ENCODE assay signal across 19 cellular contexts in the genomic region with DNA sequence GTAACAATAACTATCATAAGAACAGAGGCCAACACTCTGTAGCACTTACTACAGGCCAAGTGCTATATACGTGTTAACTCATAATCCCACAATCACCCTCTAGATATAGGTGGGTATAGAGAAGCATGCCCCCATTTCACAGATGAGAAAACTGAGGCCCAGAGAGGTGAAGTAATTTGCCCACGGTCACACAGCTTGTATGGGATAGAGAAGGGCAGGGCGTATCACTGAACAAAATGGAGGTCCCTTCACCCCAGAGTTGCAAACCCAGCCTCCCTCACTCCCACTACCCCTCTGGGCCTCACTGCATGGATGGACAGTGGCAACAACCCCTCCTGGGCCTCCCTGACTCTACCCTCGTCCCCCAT. TPM values are rescaled to one million over a fixed set of nuclear protein-coding genes. Genes with fewer than 3 reads are reported as not detected.
"Had no signal": no experiment of that assay in that cellular context is flagged by ENCODE, and none has a peak within 500 bp of the region (broad histone marks: within the 10 kb centered on the region; RNA-seq: fewer than 3 reads in every experiment).

No MANE protein-coding gene starts in this region.

- H3K4me3 Mint-ChIP-seq: activated naive CD4-positive, alpha-beta T cell treated with anti-CD3 and anti-CD28 coated beads, Interleukin-2, amount 50 U/mL, for 24 hours; stimulated activated naive B cell treated with anti-CD40 and anti-IgM and Interleukin-4, amounts not matched to agents 10 μg/mL and 1 μg/mL and 100 μg/mL, for 72 hours had no signal

- H3K9me3 Mint-ChIP-seq: activated naive CD4-positive, alpha-beta T cell treated with anti-CD3 and anti-CD28 coated beads, Interleukin-2, amount 50 U/mL, for 24 hours; stimulated activated naive B cell treated with anti-CD40 and anti-IgM and Interleukin-4, amounts not matched to agents 10 μg/mL and 1 μg/mL and 100 μg/mL, for 72 hours had no signal

- H3K27me3 Mint-ChIP-seq: activated naive CD4-positive, alpha-beta T cell treated with anti-CD3 and anti-CD28 coated beads, Interleukin-2, amount 50 U/mL, for 24 hours had no signal

- H3K4me3 ChIP-seq: body of pancreas, colonic mucosa, transverse colon had no signal

- H3K36me3 Mint-ChIP-seq: activated naive CD4-positive, alpha-beta T cell treated with anti-CD3 and anti-CD28 coated beads, Interleukin-2, amount 50 U/mL, for 24 hours; stimulated activated naive B cell treated with anti-CD40 and anti-IgM and Interleukin-4, amounts not matched to agents 10 μg/mL and 1 μg/mL and 100 μg/mL, for 72 hours had no signal

- H3K36me3 ChIP-seq: colonic mucosa, neutrophil, transverse colon had no signal

- H3K27ac ChIP-seq: body of pancreas, colonic mucosa, neutrophil, transverse colon, VCaP had no signal

- DNase-seq: activated effector memory CD4-positive, alpha-beta T cell treated with anti-CD3 and anti-CD28 coated beads, Interleukin-2, amount 50 U/mL, for 16 hours; activated T-cell treated with anti-CD3 and anti-CD28 coated beads, Interleukin-2, amount 50 U/mL, for 1 hour; amygdala; body of pancreas; central memory CD4-positive, alpha-beta T cell; colonic mucosa; midbrain; SIG-M5; stimulated activated CD4-positive, alpha-beta T cell treated with anti-CD3 and anti-CD28 coated beads, Interleukin-2, amount 100 ng/mL, for 48 hours; stimulated activated naive B cell treated with anti-CD40 and anti-IgM and Interleukin-4, amounts not matched to agents 10 μg/mL and 1 μg/mL and 100 μg/mL, for 72 hours; substantia nigra; T1000; transverse colon had no signal

- H3K27ac Mint-ChIP-seq: activated naive CD4-positive, alpha-beta T cell treated with anti-CD3 and anti-CD28 coated beads, Interleukin-2, amount 50 U/mL, for 24 hours; stimulated activated naive B cell treated with anti-CD40 and anti-IgM and Interleukin-4, amounts not matched to agents 10 μg/mL and 1 μg/mL and 100 μg/mL, for 72 hours had no signal

- ATAC-seq: body of pancreas; esophagus mucosa; left lobe of liver; stimulated activated naive B cell treated with anti-CD40 and anti-IgM and Interleukin-4, amounts not matched to agents 10 μg/mL and 1 μg/mL and 100 μg/mL, for 72 hours had no signal

- H3K4me1 ChIP-seq: body of pancreas, colonic mucosa, transverse colon had no signal

- H3K9me3 ChIP-seq: body of pancreas, colonic mucosa, neutrophil, transverse colon had no signal

- FAIRE-seq: keratinocyte had no signal

- H3K27me3 ChIP-seq: body of pancreas, colonic mucosa, neutrophil, transverse colon had no signal

RNA-seq across cellular contexts. Expression of gene PTGIS, which starts 31.8 kb away (rescaled TPM):
- polyA plus RNA-seq: keratinocyte had no signal
